ENCODE assay signal across 23 cellular contexts in the genomic region with DNA sequence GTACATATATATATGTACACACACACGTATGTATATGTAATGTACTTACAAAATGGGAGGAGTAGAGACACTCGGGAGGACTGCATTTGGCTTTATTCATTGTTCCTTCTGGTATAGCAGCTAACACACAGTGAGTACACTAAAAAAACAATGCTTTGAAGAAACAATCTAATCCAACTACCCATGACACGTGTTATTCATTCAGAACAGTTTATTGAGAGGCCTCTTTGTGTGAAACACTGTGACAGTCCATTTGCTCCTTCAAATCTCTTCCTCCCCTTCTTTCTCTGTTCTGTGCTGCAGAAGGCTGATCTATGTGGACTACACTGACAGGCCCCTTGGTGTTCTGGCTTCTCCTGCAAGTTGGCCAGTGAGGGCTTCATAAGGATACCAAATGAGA.
"Had no signal": no experiment of that assay in that cellular context is flagged by ENCODE, and none has a peak within 500 bp of the region (broad histone marks: within the 10 kb centered on the region; RNA-seq: fewer than 3 reads in every experiment).

No MANE protein-coding gene starts in this region.

- H3K9me3 ChIP-seq: gastroesophageal sphincter, heart right ventricle, prostate gland, sigmoid colon, stomach, thoracic aorta, tibial nerve, upper lobe of left lung had no signal

- H3K4me3 ChIP-seq: dorsolateral prefrontal cortex, gastroesophageal sphincter, heart right ventricle, lung, neural progenitor cell, prostate gland, sigmoid colon, stomach, thoracic aorta, tibial nerve, upper lobe of left lung had no signal

- ATAC-seq: gastroesophageal sphincter; heart right ventricle; naive thymus-derived CD4-positive, alpha-beta T cell; right cardiac atrium; stimulated activated effector memory CD8-positive, alpha-beta T cell treated with anti-CD3 and anti-CD28 coated beads, Interleukin-12 subunit alpha, Interleukin-12 subunit beta, amount 100 ng/mL, for 72 hours had no signal

- H3K36me3 ChIP-seq: gastroesophageal sphincter, heart right ventricle, neural progenitor cell, prostate gland, sigmoid colon, stomach, thoracic aorta, tibial nerve, upper lobe of left lung had no signal

- H3K27me3 ChIP-seq: dorsolateral prefrontal cortex, gastroesophageal sphincter, heart right ventricle, neural progenitor cell, sigmoid colon, stomach, tibial nerve, upper lobe of left lung had no signal

- DNase-seq: cerebellar nuclear complex; dorsolateral prefrontal cortex; effector CD4-positive, alpha-beta T cell; glutamatergic neuron; heart right ventricle; immature natural killer cell; mesenchymal stem cell; naive thymus-derived CD4-positive, alpha-beta T cell; right cardiac atrium; sigmoid colon; stimulated activated CD4-positive, alpha-beta T cell treated with anti-CD3 and anti-CD28 coated beads, Interleukin-2, amount 100 ng/mL, for 24 hours; stimulated activated CD4-positive, alpha-beta T cell treated with anti-CD3 and anti-CD28 coated beads, Interleukin-4, amount 100 ng/mL, for 24 hours; stimulated activated naive CD4-positive, alpha-beta T cell treated with Interleukin-2 at 50 U/mL for 16 hours; stomach; upper lobe of left lung had no signal

- H3K27ac ChIP-seq: gastroesophageal sphincter, heart right ventricle, neural progenitor cell, parathyroid adenoma, prostate gland, sigmoid colon, stomach, thoracic aorta, tibial nerve, upper lobe of left lung had no signal

- H3K4me1 ChIP-seq: gastroesophageal sphincter, heart right ventricle, neural progenitor cell, parathyroid adenoma, prostate gland, sigmoid colon, stomach, tibial nerve, upper lobe of left lung had no signal
